In genomic region chr19:44576843-44577565, GRCh38 we compare ENCODE assay signal across 9 cellular contexts. TPM values are rescaled to one million over a fixed set of nuclear protein-coding genes. Genes with fewer than 3 reads are reported as not detected.
A peak's percentile ranks its signal among the peaks of the same experiment; 100 is the strongest.
DNase-seq lines count a peak whose midpoint lies in the region; ATAC-seq and TF ChIP-seq lines count a peak whose summit lies in the region.
"Had no signal": no experiment of that assay in that cellular context is flagged by ENCODE, and none has a peak within 500 bp of the region (broad histone marks: within the 10 kb centered on the region; RNA-seq: fewer than 3 reads in every experiment).

No MANE protein-coding gene starts in this region.

- no peaks in the 10 kb centered on the region for H3K4me1 Mint-ChIP-seq in CD8-positive, alpha-beta T cell (ENCODE audit: low read depth)
- no peaks in the 10 kb centered on the region for H3K4me1 Mint-ChIP-seq in activated T-helper 17 cell treated with anti-CD3 and anti-CD28 coated beads, Interleukin-2, amount 50 U/mL, for 72 hours

- CTCF ChIA-PET in CD8-positive, alpha-beta T cell (lab: Charles Lee), result interaction anchor here (1.3 to 3.1 kb wide), 2 partner anchors 76 to 80 kb away, joined by 3 to 17 read pairs; no protein-coding TSS in a partner anchor

- no peak for ATAC-seq in CD8-positive, alpha-beta T cell
- ATAC-seq in activated T-helper 17 cell treated with anti-CD3 and anti-CD28 coated beads, Interleukin-2, amount 50 U/mL, for 72 hours (replicated peaks), result no peak

- TF ChIP-seq CTCF in CD8-positive, alpha-beta T cell (IDR thresholded peaks at IDR 0.05), result peak; percentile 24
- TF ChIP-seq CTCF in spleen (IDR thresholded peaks at IDR 0.05 in 8 of 11, conservative IDR thresholded peaks at IDR 0.05 in 3 of 11), result peak in 7 of 11 experiments; percentile 29 to 42 (median 36)

- no peak overlapping the region for H3K27ac Mint-ChIP-seq in CD8-positive, alpha-beta T cell
- no peak overlapping the region for H3K27ac Mint-ChIP-seq in activated T-helper 17 cell treated with anti-CD3 and anti-CD28 coated beads, Interleukin-2, amount 50 U/mL, for 72 hours

- intact Hi-C loops in CD8-positive, alpha-beta T cell (cut with DNase I, micrococcal nuclease), result no loop called here
- intact Hi-C loops in spleen (cut with DNase I; ENCODE audit: low total_unique reads), result no loop called here

- WGBS in spleen, 5 donors, result 67 to 78% (median 70%) methylated on average over 8 of the region's 8 CpGs

- POLR2A ChIA-PET in CD8-positive, alpha-beta T cell (lab: Charles Lee), result no interaction called here

- H3K27me3 Mint-ChIP-seq in CD8-positive, alpha-beta T cell (ENCODE audit: low read depth), result peaks cover 5% of the 10 kb centered on the region
- peaks cover 4% of the 10 kb centered on the region for H3K27me3 Mint-ChIP-seq in activated T-helper 17 cell treated with anti-CD3 and anti-CD28 coated beads, Interleukin-2, amount 50 U/mL, for 72 hours

- H3K36me3 ChIP-seq in CD8-positive, alpha-beta T cell (ENCODE audit: insufficient read depth, low read length), result no peaks in the 10 kb centered on the region
- H3K36me3 ChIP-seq in spleen, result no peaks in the 10 kb centered on the region

- no peak for DNase-seq in CD8-positive, alpha-beta T cell
- peak; percentile 50 for DNase-seq in HT1080 (ENCODE audit: low read depth)
- DNase-seq in SK-N-DZ (ENCODE audit: low spot score), result peak; percentile 12
- peak; percentile 26 for DNase-seq in fibroblast of the conjunctiva (ENCODE audit: low read depth)
- DNase-seq in spleen, result no peak
- no peak for DNase-seq in AG08395 (ENCODE audit: low spot score)
- DNase-seq in kidney glomerular epithelial cell (lab: John Stamatoyannopoulos, UW), result no peak

- H3K4me1 ChIP-seq in CD8-positive, alpha-beta T cell (ENCODE audit: insufficient read depth, low read length), result no peaks in the 10 kb centered on the region
- H3K4me1 ChIP-seq in spleen, result peaks cover 0 to 10% (median 0%) of the 10 kb centered on the region in 6 donors

- no peak for TF ChIP-seq POLR2A in spleen (IDR thresholded peaks at IDR 0.05)

- no peaks in the 10 kb centered on the region for H3K36me3 Mint-ChIP-seq in CD8-positive, alpha-beta T cell
- no peaks in the 10 kb centered on the region for H3K36me3 Mint-ChIP-seq in activated T-helper 17 cell treated with anti-CD3 and anti-CD28 coated beads, Interleukin-2, amount 50 U/mL, for 72 hours (ENCODE audit: low read depth)

- no peak overlapping the region for H3K27ac ChIP-seq in CD8-positive, alpha-beta T cell (ENCODE audit: low read depth, low read length)
- no peak overlapping the region for H3K27ac ChIP-seq in spleen
- H3K27ac ChIP-seq: epithelial cell of prostate had no signal

- no peaks in the 10 kb centered on the region for H3K9me3 ChIP-seq in CD8-positive, alpha-beta T cell (ENCODE audit: low read length)
- peaks cover 0 to 18% (median 0%) of the 10 kb centered on the region in 8 donors for H3K9me3 ChIP-seq in spleen

- peaks cover 3% of the 10 kb centered on the region for H3K9me3 Mint-ChIP-seq in CD8-positive, alpha-beta T cell
- H3K9me3 Mint-ChIP-seq in activated T-helper 17 cell treated with anti-CD3 and anti-CD28 coated beads, Interleukin-2, amount 50 U/mL, for 72 hours, result peaks cover 3% of the 10 kb centered on the region

- no peak overlapping the region for H3K4me3 Mint-ChIP-seq in CD8-positive, alpha-beta T cell
- H3K4me3 Mint-ChIP-seq in activated T-helper 17 cell treated with anti-CD3 and anti-CD28 coated beads, Interleukin-2, amount 50 U/mL, for 72 hours, result no peak overlapping the region

- H3K27me3 ChIP-seq in CD8-positive, alpha-beta T cell (ENCODE audit: insufficient read depth, low read length), result no peaks in the 10 kb centered on the region
- peaks cover 0 to 2% (median 0%) of the 10 kb centered on the region in 7 donors for H3K27me3 ChIP-seq in spleen (replicated peaks in 1 of 7)

- H3K4me3 ChIP-seq in CD8-positive, alpha-beta T cell (ENCODE audit: low read depth, low read length), result no peak overlapping the region
- no peak overlapping the region for H3K4me3 ChIP-seq in spleen

RNA-seq across cellular contexts. Expression of gene IGSF23, which starts 36.4 kb away (rescaled TPM):
- not detected for total RNA-seq in CD8-positive, alpha-beta T cell
- total RNA-seq in HT1080 (2014; rRNA removed; shearing (Covaris generic)), result not detected in 2 replicates
- polyA plus RNA-seq in HT1080 (2015; cell fraction: cytosol; rRNA removed), result not detected in 2 replicates
- not detected in 2 replicates for polyA plus RNA-seq in HT1080 (2015; cell fraction: nucleus; rRNA removed)
- not detected in 2 replicates for polyA plus RNA-seq in SK-N-DZ (2014; cell fraction: cytosol; rRNA removed)
- not detected in 2 replicates for polyA plus RNA-seq in SK-N-DZ (2014; cell fraction: nucleus; rRNA removed)
- not detected for total RNA-seq in spleen
- polyA plus RNA-seq in spleen, result not detected
- total RNA-seq in activated T-helper 17 cell treated with anti-CD3 and anti-CD28 coated beads, Interleukin-2, amount 50 U/mL, for 72 hours, result not detected

RNA-seq across cellular contexts. Expression of gene CEACAM20, which starts 47.5 kb away (rescaled TPM):
- total RNA-seq in CD8-positive, alpha-beta T cell, result not detected
- total RNA-seq in HT1080 (2014; rRNA removed; shearing (Covaris generic)), result not detected in 2 replicates
- polyA plus RNA-seq in HT1080 (2015; cell fraction: cytosol; rRNA removed), result not detected in 2 replicates
- polyA plus RNA-seq in HT1080 (2015; cell fraction: nucleus; rRNA removed), result not detected in 2 replicates
- polyA plus RNA-seq in SK-N-DZ (2014; cell fraction: cytosol; rRNA removed), result not detected in 2 replicates
- not detected in 2 replicates for polyA plus RNA-seq in SK-N-DZ (2014; cell fraction: nucleus; rRNA removed)
- total RNA-seq in spleen, result not detected
- polyA plus RNA-seq in spleen, result not detected
- not detected for total RNA-seq in activated T-helper 17 cell treated with anti-CD3 and anti-CD28 coated beads, Interleukin-2, amount 50 U/mL, for 72 hours

Comparison
In these comparisons a context has a peak if more than half of its experiments do, and no peak if none do; other contexts are left out.
1. DNase-seq: peak in HT1080 (single experiment), SK-N-DZ (single experiment) and fibroblast of the conjunctiva (single experiment); none in CD8-positive, alpha-beta T cell (0 of 7), spleen (single experiment), AG08395 (single experiment) and kidney glomerular epithelial cell (single experiment).